ENCODE assay signal across 21 cellular contexts in genomic region chr17:75318615-75319222, GRCh38. TPM values are rescaled to one million over a fixed set of nuclear protein-coding genes. Genes with fewer than 3 reads are reported as not detected.
DNase-seq lines count a peak whose midpoint lies in the region; ATAC-seq, FAIRE-seq and TF ChIP-seq lines count a peak whose summit lies in the region.
"Had no signal": no experiment of that assay in that cellular context is flagged by ENCODE, and none has a peak within 500 bp of the region (broad histone marks: within the 10 kb centered on the region; RNA-seq: fewer than 3 reads in every experiment).

No MANE protein-coding gene starts in this region.

- H3K4me1 ChIP-seq in A673 (ENCODE audit: insufficient read depth, low read length, poor library complexity, severe bottlenecking) = no peaks in the 10 kb centered on the region
- H3K4me1 ChIP-seq in left lung = peaks cover 0 to 66% of the 10 kb centered on the region in 2 donors
- H3K4me1 ChIP-seq in suprapubic skin = peaks cover 10% of the 10 kb centered on the region

- no TSS peak for BruUV-seq in A673 (replicated peaks; lab: Mats Ljungman, UMichigan)

- H3K27ac ChIP-seq in A673 (ENCODE audit: low read depth, low read length, poor library complexity, severe bottlenecking) (peak overlapping the region; percentile 23), left lung (peak overlapping the region; percentile 13 to 87), suprapubic skin (no peak overlapping the region)
- H3K27ac ChIP-seq: epithelial cell of prostate had no signal

- H3K4me1 Mint-ChIP-seq in WTC11 = peaks cover 16% of the 10 kb centered on the region

- H3K36me3 ChIP-seq in A673 (ENCODE audit: insufficient read depth, low read length, poor library complexity, severe bottlenecking) (peaks cover 23% of the 10 kb centered on the region), left lung (peaks cover 0 to 66% of the 10 kb centered on the region in 2 donors), suprapubic skin (peaks cover 41% of the 10 kb centered on the region)

- peaks cover 27% of the 10 kb centered on the region for H3K36me3 Mint-ChIP-seq in WTC11

- H3K27me3 ChIP-seq in A673 (replicated peaks; ENCODE audit: insufficient read depth, low read depth, low read length, poor library complexity) (no peaks in the 10 kb centered on the region), left lung (no peaks in the 10 kb centered on the region), suprapubic skin (no peaks in the 10 kb centered on the region)

- FAIRE-seq in GM12892 (lab: Jason Lieb, UNC) = peak; percentile 73
- FAIRE-seq: HepG2, TTC549 had no signal

- TF ChIP-seq CTCF in A673 (conservative IDR thresholded peaks at IDR 0.05; ENCODE audit: low read depth, low read length) = no peak
- no peak for TF ChIP-seq CTCF in WTC11 (IDR thresholded peaks at IDR 0.05)
- no peak for TF ChIP-seq CTCF in left lung (IDR thresholded peaks at IDR 0.05)
- no peak for TF ChIP-seq CTCF in suprapubic skin (IDR thresholded peaks at IDR 0.05)

- no peak overlapping the region for H3K4me3 Mint-ChIP-seq in WTC11

- TF ChIP-seq POLR2A in GM12892 (IDR thresholded peaks at IDR 0.05; ENCODE audit: low read depth, low read length) (no peak), suprapubic skin (IDR thresholded peaks at IDR 0.05) (no peak)

- CTCF ChIA-PET in A673 (lab: Charles Lee) = no interaction called here
- CTCF ChIA-PET in WTC11 (lab: Charles Lee) = interaction anchor here (1.3 to 2.2 kb wide), 3 partner anchors 27 to 46 kb away, joined by 3 to 5 read pairs (median 5); partner anchors contain the start of gene SLC25A19

- no peak for DNase-seq in A673 (ENCODE audit: low spot score)
- no peak for DNase-seq in GM12892 (ENCODE audit: insufficient read length)
- no peak for DNase-seq in WTC11 (ENCODE audit: low spot score)
- DNase-seq in left lung = peak in 1 of 2 donors; percentile 39
- DNase-seq in stimulated activated naive CD4-positive, alpha-beta T cell (lab: John Stamatoyannopoulos, UW) = no peak
- no peak for DNase-seq in suprapubic skin (ENCODE audit: low spot score in 2 of 2)
- no peak for DNase-seq in T-helper 2 cell
- DNase-seq: aorta, COR-L47, foreskin melanocyte, mucosa of descending colon, NCI-H187 treated with DMSO at 0.1 percent for 48 hours, NCI-H524, occipital lobe, SK-N-SH had no signal

- H3K9me3 ChIP-seq in A673 (ENCODE audit: low read depth, low read length, poor library complexity, severe bottlenecking) (no peaks in the 10 kb centered on the region), left lung (no peaks in the 10 kb centered on the region), suprapubic skin (no peaks in the 10 kb centered on the region)
- H3K9me3 ChIP-seq: mucosa of descending colon, SK-N-SH had no signal

- H3K9me3 Mint-ChIP-seq in WTC11 = no peaks in the 10 kb centered on the region

- intact Hi-C loops in A673 (cut with micrococcal nuclease; ENCODE audit: unreplicated experiment) = no loop called here
- intact Hi-C loops in left lung (cut with DNase I) = no loop called here

- ATAC-seq in WTC11 = no peak
- no peak for ATAC-seq in left lung
- ATAC-seq in GM19324 (IDR thresholded peaks at IDR 0.05; ENCODE audit: low FRiP score, unreplicated experiment) = no peak
- ATAC-seq: HepG2, left lobe of liver, mucosa of descending colon had no signal

- 84% methylated on average over 10 of the region's 10 CpGs for WGBS in suprapubic skin

- no peaks in the 10 kb centered on the region for H3K27me3 Mint-ChIP-seq in WTC11 (ENCODE audit: low read depth)

- no peak overlapping the region for H3K4me3 ChIP-seq in A673 (ENCODE audit: low read depth, low read length, poor library complexity, severe bottlenecking)
- no peak overlapping the region for H3K4me3 ChIP-seq in left lung
- no peak overlapping the region for H3K4me3 ChIP-seq in suprapubic skin
- H3K4me3 ChIP-seq: coronary artery, mucosa of descending colon had no signal

- POLR2A ChIA-PET in A673 (lab: Charles Lee; ENCODE audit: low non-redundant PET) (no interaction called here), WTC11 (lab: Charles Lee) (interaction anchor here (1.2 kb wide), 1 partner anchor 30 kb away, joined by 3 read pairs; the partner anchor contains the start of gene SLC25A19)

- no peak for TF ChIP-seq EP300 in suprapubic skin (IDR thresholded peaks at IDR 0.05)

- H3K27ac Mint-ChIP-seq in WTC11 = peak overlapping the region; percentile 91

TF ChIP-seq in WTC11, 78 proteins besides CTCF, POLR2A, EP300 and RAD21:
- TF ChIP-seq PRRX2 (CRISPR knock-in tag; IDR thresholded peaks at IDR 0.05) (no peak), NFE2L1 (CRISPR knock-in tag; IDR thresholded peaks at IDR 0.05) (no peak), ATF1 (CRISPR knock-in tag; IDR thresholded peaks at IDR 0.05) (no peak), ZNF671 (CRISPR knock-in tag; IDR thresholded peaks at IDR 0.05) (no peak)
- TF ChIP-seq, protein P1, sequence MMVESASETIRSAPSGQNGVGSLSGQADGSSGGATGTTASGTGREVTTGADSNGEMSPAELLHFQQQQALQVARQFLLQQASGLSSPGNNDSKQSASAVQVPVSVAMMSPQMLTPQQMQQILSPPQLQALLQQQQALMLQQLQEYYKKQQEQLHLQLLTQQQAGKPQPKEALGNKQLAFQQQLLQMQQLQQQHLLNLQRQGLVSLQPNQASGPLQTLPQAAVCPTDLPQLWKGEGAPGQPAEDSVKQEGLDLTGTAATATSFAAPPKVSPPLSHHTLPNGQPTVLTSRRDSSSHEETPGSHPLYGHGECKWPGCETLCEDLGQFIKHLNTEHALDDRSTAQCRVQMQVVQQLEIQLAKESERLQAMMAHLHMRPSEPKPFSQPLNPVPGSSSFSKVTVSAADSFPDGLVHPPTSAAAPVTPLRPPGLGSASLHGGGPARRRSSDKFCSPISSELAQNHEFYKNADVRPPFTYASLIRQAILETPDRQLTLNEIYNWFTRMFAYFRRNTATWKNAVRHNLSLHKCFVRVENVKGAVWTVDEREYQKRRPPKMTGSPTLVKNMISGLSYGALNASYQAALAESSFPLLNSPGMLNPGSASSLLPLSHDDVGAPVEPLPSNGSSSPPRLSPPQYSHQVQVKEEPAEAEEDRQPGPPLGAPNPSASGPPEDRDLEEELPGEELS (CRISPR knock-in tag; IDR thresholded peaks at IDR 0.05) = no peak
- TF ChIP-seq, protein P2, sequence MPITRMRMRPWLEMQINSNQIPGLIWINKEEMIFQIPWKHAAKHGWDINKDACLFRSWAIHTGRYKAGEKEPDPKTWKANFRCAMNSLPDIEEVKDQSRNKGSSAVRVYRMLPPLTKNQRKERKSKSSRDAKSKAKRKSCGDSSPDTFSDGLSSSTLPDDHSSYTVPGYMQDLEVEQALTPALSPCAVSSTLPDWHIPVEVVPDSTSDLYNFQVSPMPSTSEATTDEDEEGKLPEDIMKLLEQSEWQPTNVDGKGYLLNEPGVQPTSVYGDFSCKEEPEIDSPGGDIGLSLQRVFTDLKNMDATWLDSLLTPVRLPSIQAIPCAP (CRISPR knock-in tag; IDR thresholded peaks at IDR 0.05) = no peak
TF ChIP-seq in WTC11: peak in this region for 0.

RNA-seq across cellular contexts. Expression of gene SLC25A19, which starts 29.5 kb away (rescaled TPM):
- total RNA-seq in A673 (2021) (40.0 and 45.0 TPM in 2 replicates), WTC11 (2021) (22.6 to 27.7 TPM (median 23.0 TPM) in 3 replicates), left lung (10 to 100 TPM; 17.7 to 29.7 TPM), suprapubic skin (10 to 100 TPM in 2 of 4 donors, 1 to 10 TPM in 2; 6.1 to 14.4 (median 10.1) TPM)
- 56.3 TPM for polyA plus RNA-seq in GM12892 (2012; ENCODE audit: missing spikeins)

RNA-seq across cellular contexts. Expression of gene MIF4GD, which starts 47.7 kb away (rescaled TPM):
- total RNA-seq in A673 (2021) = 14.7 and 22.4 TPM in 2 replicates
- polyA plus RNA-seq in GM12892 (2012; ENCODE audit: missing spikeins) = 33.3 TPM
- total RNA-seq in WTC11 (2021) = 21.6 to 29.2 TPM (median 28.5 TPM) in 3 replicates
- 10 to 100 TPM; 22.6 to 25.4 TPM for total RNA-seq in left lung
- 10 to 100 TPM; 24.2 to 44.1 (median 30.6) TPM for total RNA-seq in suprapubic skin

RNA-seq across cellular contexts. Expression of gene MRPS7, which starts 57.0 kb away (rescaled TPM):
- total RNA-seq in A673 (2021) (103 and 105 TPM in 2 replicates), WTC11 (2021) (85.8 to 94.7 TPM (median 87.5 TPM) in 3 replicates), left lung (10 to 100 TPM; 41.0 to 41.6 TPM), suprapubic skin (10 to 100 TPM; 19.2 to 36.4 (median 29.0) TPM)
- 77.8 TPM for polyA plus RNA-seq in GM12892 (2012; ENCODE audit: missing spikeins)

RNA-seq across cellular contexts. Expression of gene GGA3, which starts 57.3 kb away (rescaled TPM):
- total RNA-seq in A673 (2021) (52.7 and 55.8 TPM in 2 replicates), WTC11 (2021) (54.5 to 66.9 TPM (median 62.7 TPM) in 3 replicates), left lung (10 to 100 TPM; 46.2 to 54.7 TPM), suprapubic skin (10 to 100 TPM; 27.0 to 68.8 (median 35.3) TPM)
- 48.1 TPM for polyA plus RNA-seq in GM12892 (2012; ENCODE audit: missing spikeins)
